9 cellular contexts compared by ENCODE assay signal in genomic region chrX:70508296-70508911, GRCh38.
A peak's percentile ranks its signal among the peaks of the same experiment; 100 is the strongest.
DNase-seq lines count a peak whose midpoint lies in the region; ATAC-seq and TF ChIP-seq lines count a peak whose summit lies in the region.
"Had no signal": no experiment of that assay in that cellular context is flagged by ENCODE, and none has a peak within 500 bp of the region (broad histone marks: within the 10 kb centered on the region; RNA-seq: fewer than 3 reads in every experiment).

No MANE protein-coding gene starts in this region.

- intact Hi-C loops in sigmoid colon (cut with DNase I), result no loop called here

- WGBS in sigmoid colon, 2 donors, result 35 to 54% methylated on average over 6 of the region's 6 CpGs

- H3K27me3 ChIP-seq in NT2/D1 (ENCODE audit: insufficient read depth, insufficient read length) (no peaks in the 10 kb centered on the region), sigmoid colon (no peaks in the 10 kb centered on the region)

- ATAC-seq in GM18499 (IDR thresholded peaks at IDR 0.05; ENCODE audit: insufficient read depth, unreplicated experiment) (peak; percentile 39), HG03045 (IDR thresholded peaks at IDR 0.05; ENCODE audit: unreplicated experiment) (no peak)

- no peak overlapping the region for H3K4me3 ChIP-seq in HEK293 (ENCODE audit: low read depth, low read length)
- H3K4me3 ChIP-seq in NT2/D1 (ENCODE audit: insufficient read length, low read depth), result no peak overlapping the region
- H3K4me3 ChIP-seq in sigmoid colon, result no peak overlapping the region

- H3K9ac ChIP-seq in NT2/D1 (ENCODE audit: insufficient read length, low read depth), result no peak overlapping the region

- no peak for TF ChIP-seq CTCF in HEK293 (tag by site-specific recombination; IDR thresholded peaks at IDR 0.05)
- TF ChIP-seq CTCF in sigmoid colon (IDR thresholded peaks at IDR 0.05), result no peak

- H3K36me3 ChIP-seq in HEK293 (ENCODE audit: control insufficient read depth in 2 of 2, insufficient read depth in 1 of 2, low read length in 2 of 2) (peaks cover 0 to 19% of the 10 kb centered on the region in 2 experiments; a peak in 1 of 3 replicates), NT2/D1 (ENCODE audit: insufficient read depth, insufficient read length, low read length) (peaks cover 23% of the 10 kb centered on the region), sigmoid colon (peaks cover 0 to under 1% (median 0%) of the 10 kb centered on the region in 4 donors)

- CTCF ChIA-PET in HEK293 (lab: Yijun Ruan, JAX), result interaction anchor here (0.7 kb wide), 1 partner anchor 87 kb away, joined by 3 read pairs; no protein-coding TSS in a partner anchor

- DNase-seq in NT2/D1 (ENCODE audit: low read depth, low spot score) (peak; percentile 11), iPS-NIHi11 (ENCODE audit: low spot score) (peak; percentile 33), cortex of kidney (lab: John Stamatoyannopoulos, UW) (no peak), sigmoid colon (no peak), nucleus accumbens (lab: John Stamatoyannopoulos, UW) (no peak)
- DNase-seq: NCI-H2227 treated with DMSO at 0.1 percent for 48 hours had no signal

- no peaks in the 10 kb centered on the region for H3K4me1 ChIP-seq in HEK293 (ENCODE audit: control insufficient read depth, insufficient read depth, low read length)
- H3K4me1 ChIP-seq in NT2/D1 (ENCODE audit: insufficient read depth, insufficient read length), result peaks cover 4% of the 10 kb centered on the region
- no peaks in the 10 kb centered on the region for H3K4me1 ChIP-seq in sigmoid colon

- TF ChIP-seq EP300 in sigmoid colon (IDR thresholded peaks at IDR 0.05), result no peak

- TF ChIP-seq POLR2A in sigmoid colon (IDR thresholded peaks at IDR 0.05), result no peak

- POLR2A ChIA-PET in HEK293 (lab: Yijun Ruan, JAX), result no interaction called here

- H3K27ac ChIP-seq in HEK293 (ENCODE audit: extremely low read depth, low read depth, low read length) (no peak overlapping the region), sigmoid colon (no peak overlapping the region)

- H3K9me3 ChIP-seq in HEK293 (ENCODE audit: control insufficient read depth, insufficient read depth, low read depth, low read length), result 0 out of 2 replicates have a peak, but pooled peaks cover 2% of the 10 kb centered on the region
- H3K9me3 ChIP-seq in NT2/D1 (ENCODE audit: insufficient read depth, low read length), result no peaks in the 10 kb centered on the region
- H3K9me3 ChIP-seq in sigmoid colon, result no peaks in the 10 kb centered on the region

TF ChIP-seq in HEK293, 187 proteins besides CTCF, POLR2A, EP300 and RAD21:
- TF ChIP-seq KLF1 (tag by site-specific recombination; IDR thresholded peaks at IDR 0.05) (0 out of 2 replicates have a peak, but pooled peaks have one; percentile 10), ZNF548 (tag by site-specific recombination; IDR thresholded peaks at IDR 0.05) (no peak)
TF ChIP-seq in HEK293: peak in this region for 1.

Comparison
In these comparisons a context has a peak if more than half of its experiments do, and no peak if none do; other contexts are left out.
1. DNase-seq: peak in NT2/D1 (single experiment) and iPS-NIHi11 (single experiment); none in cortex of kidney (single experiment), sigmoid colon (single experiment) and nucleus accumbens (0 of 56).